Comparison of ENCODE assay signal across 1 cellular context in genomic region chr9:8961186-8961666, GRCh38.
A peak's percentile ranks its signal among the peaks of the same experiment; 100 is the strongest.
TF ChIP-seq lines count a peak whose summit lies in the region.

No MANE protein-coding gene starts in this region.

TF ChIP-seq in HepG2, 621 proteins besides CTCF, POLR2A, EP300 and RAD21 (continued from another document and continues in another):
- TF ChIP-seq ARID3A (IDR thresholded peaks at IDR 0.05; ENCODE audit: low read depth, low read length) (peak; percentile 88), HNF4G (IDR thresholded peaks at IDR 0.05; ENCODE audit: borderline replicate concordance, low read depth, low read length) (peak; percentile 62), HNF4G (CRISPR knock-in tag; IDR thresholded peaks at IDR 0.05; ENCODE audit: borderline replicate concordance, low read depth) (peak; percentile 72; the same call in 1 of the 2 replicates), HDAC1 (CRISPR knock-in tag; IDR thresholded peaks at IDR 0.05) (0 out of 2 replicates have a peak, but pooled peaks have one; percentile 55), HMG20A (CRISPR knock-in tag; IDR thresholded peaks at IDR 0.05; ENCODE audit: borderline replicate concordance) (peak; percentile 94; the same call in 1 of the 2 replicates), ZNF468 (CRISPR knock-in tag; IDR thresholded peaks at IDR 0.05) (no peak), NFE2L2 (IDR thresholded peaks at IDR 0.05; ENCODE audit: low read length) (peak; percentile 5; the same call in 1 of the 2 replicates), GPBP1L1 (CRISPR knock-in tag; IDR thresholded peaks at IDR 0.05) (no peak), ARNTL (CRISPR knock-in tag; IDR thresholded peaks at IDR 0.05) (0 out of 2 replicates have a peak, but pooled peaks have one; percentile 40), DMAP1 (CRISPR knock-in tag; IDR thresholded peaks at IDR 0.05) (no peak; the same call in 1 of the 2 replicates), EEA1 (CRISPR knock-in tag; IDR thresholded peaks at IDR 0.05; ENCODE audit: borderline replicate concordance) (no peak), MXI1 (IDR thresholded peaks at IDR 0.05; ENCODE audit: borderline replicate concordance, low read depth, low read length) (peak; percentile 33; the same call in 1 of the 3 replicates), ZFP62 (CRISPR knock-in tag; IDR thresholded peaks at IDR 0.05) (no peak), FIP1L1 (IDR thresholded peaks at IDR 0.05; ENCODE audit: borderline replicate concordance, insufficient read depth, low read depth, low read length) (no peak), RELA (CRISPR knock-in tag; IDR thresholded peaks at IDR 0.05) (no peak), SP4 (CRISPR knock-in tag; IDR thresholded peaks at IDR 0.05) (no peak), ZBTB2 (CRISPR knock-in tag; IDR thresholded peaks at IDR 0.05; ENCODE audit: low read depth) (no peak), NBN (conservative IDR thresholded peaks at IDR 0.05) (no peak), AHDC1 (CRISPR knock-in tag; IDR thresholded peaks at IDR 0.05; ENCODE audit: borderline replicate concordance) (peak; percentile 84), ZNF430 (CRISPR knock-in tag; IDR thresholded peaks at IDR 0.05) (peak; percentile 37; the same call in 1 of the 2 replicates), ZNF616 (CRISPR knock-in tag; IDR thresholded peaks at IDR 0.05; ENCODE audit: low read depth) (no peak), TFDP2 (CRISPR knock-in tag; IDR thresholded peaks at IDR 0.05) (peak; percentile 37; the same call in 1 of the 2 replicates), IRF2 (CRISPR knock-in tag; IDR thresholded peaks at IDR 0.05) (peak; percentile 47; the same call in 1 of the 2 replicates), ZSCAN21 (CRISPR knock-in tag; IDR thresholded peaks at IDR 0.05; ENCODE audit: borderline replicate concordance) (no peak), ZNF280D (CRISPR knock-in tag; IDR thresholded peaks at IDR 0.05) (0 out of 2 replicates have a peak, but pooled peaks have one; percentile 23), CREB1 (IDR thresholded peaks at IDR 0.05) (no peak; the same call in 1 of the 2 replicates), CREB1 (CRISPR knock-in tag; IDR thresholded peaks at IDR 0.05) (peak; percentile 16; the same call in 1 of the 2 replicates), ZNF644 (CRISPR knock-in tag; IDR thresholded peaks at IDR 0.05; ENCODE audit: low read depth) (peak; percentile 43; the same call in 1 of the 2 replicates), ZNF607 (CRISPR knock-in tag; IDR thresholded peaks at IDR 0.05; ENCODE audit: borderline replicate concordance) (no peak), ZXDC (CRISPR knock-in tag; IDR thresholded peaks at IDR 0.05) (no peak), ZNF792 (CRISPR knock-in tag; IDR thresholded peaks at IDR 0.05) (peak; percentile 39; the same call in 1 of the 2 replicates), ZNF605 (CRISPR knock-in tag; IDR thresholded peaks at IDR 0.05) (0 out of 2 replicates have a peak, but pooled peaks have one; percentile 50), ZNF282 (IDR thresholded peaks at IDR 0.05; ENCODE audit: partially characterized antibody) (no peak), REST (IDR thresholded peaks at IDR 0.05; ENCODE audit: borderline replicate concordance in 1 of 2, low read depth in 1 of 2, low read length in 2 of 2) (peak in 1 of 2 experiments; percentile 33; a peak in 1 of 4 replicates), RFXAP (CRISPR knock-in tag; IDR thresholded peaks at IDR 0.05; ENCODE audit: borderline replicate concordance) (no peak), ZNF549 (CRISPR knock-in tag; IDR thresholded peaks at IDR 0.05) (no peak), HDAC2 (CRISPR knock-in tag; IDR thresholded peaks at IDR 0.05) (peak; percentile 75; the same call in 1 of the 2 replicates), ZMYM4 (CRISPR knock-in tag; IDR thresholded peaks at IDR 0.05) (peak; percentile 86), ZNF713 (CRISPR knock-in tag; IDR thresholded peaks at IDR 0.05) (no peak)
